In the genomic region with DNA sequence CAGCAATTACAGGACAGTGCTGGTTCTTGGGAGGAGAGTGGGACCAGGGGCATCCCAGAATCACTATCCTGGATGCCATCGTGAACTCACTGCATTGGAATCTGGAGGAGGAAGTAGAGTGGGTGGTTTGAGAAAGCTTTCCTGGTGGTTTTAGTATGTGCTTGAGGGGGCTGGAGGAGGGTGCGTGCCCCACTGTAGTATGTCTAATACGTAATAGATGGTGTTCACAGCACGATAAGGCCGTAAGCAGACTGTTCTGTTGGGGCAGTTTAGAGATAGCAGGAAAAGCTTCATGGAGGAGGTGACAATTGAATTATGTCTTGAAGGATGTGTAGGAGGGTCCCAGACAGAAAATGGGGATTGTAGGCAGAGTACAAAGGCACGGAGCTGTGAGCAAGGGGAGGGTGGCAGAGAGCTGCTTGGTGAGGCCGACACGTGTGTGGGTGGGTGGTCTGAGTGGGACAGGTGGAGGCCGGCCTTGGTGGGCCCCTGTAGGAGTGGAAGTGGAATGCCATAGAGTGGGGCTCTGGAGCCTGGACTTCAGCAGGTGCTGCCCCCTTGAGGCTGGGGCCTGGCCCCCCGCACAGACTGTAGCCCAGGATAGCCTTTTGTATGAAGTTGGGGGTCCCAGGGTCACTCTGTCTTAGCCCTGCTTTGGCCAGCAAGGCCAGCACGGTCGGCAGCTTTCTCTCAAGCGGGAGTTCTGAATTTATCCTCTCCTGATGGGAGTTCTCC, we compare ENCODE assay signal across 10 cellular contexts. TPM values are rescaled to one million over a fixed set of nuclear protein-coding genes. Genes with fewer than 3 reads are reported as not detected.
DNase-seq lines count a peak whose midpoint lies in the region; ATAC-seq and TF ChIP-seq lines count a peak whose summit lies in the region.
"Had no signal": no experiment of that assay in that cellular context is flagged by ENCODE, and none has a peak within 500 bp of the region (broad histone marks: within the 10 kb centered on the region; RNA-seq: fewer than 3 reads in every experiment).

No MANE protein-coding gene starts in this region.

- H3K9me3 Mint-ChIP-seq in activated naive CD4-positive, alpha-beta T cell treated with anti-CD3 and anti-CD28 coated beads, Interleukin-2, amount 50 U/mL, for 24 hours, result no peaks in the 10 kb centered on the region

- H3K36me3 ChIP-seq in SU-DHL-6 (ENCODE audit: low read length) (no peaks in the 10 kb centered on the region), heart right ventricle (peaks cover 0 to 72% (median 0%) of the 10 kb centered on the region in 9 donors), tibial nerve (peaks cover 0 to 59% (median 0%) of the 10 kb centered on the region in 3 donors)

- DNase-seq in activated naive CD4-positive, alpha-beta T cell treated with anti-CD3 and anti-CD28 coated beads, Interleukin-2, amount 50 U/mL, for 16 hours, result no peak
- no peak for DNase-seq in heart right ventricle
- no peak for DNase-seq in tibial nerve (ENCODE audit: low spot score in 2 of 2)
- no peak for DNase-seq in HPDE6-E6E7 (ENCODE audit: extremely low spot score)
- DNase-seq in NCI-H187 treated with DMSO at 0.1 percent for 48 hours (lab: John Stamatoyannopoulos, UW), result no peak

- H3K27ac Mint-ChIP-seq in activated naive CD4-positive, alpha-beta T cell treated with anti-CD3 and anti-CD28 coated beads, Interleukin-2, amount 50 U/mL, for 24 hours, result peak overlapping the region; percentile 93

- H3K4me1 Mint-ChIP-seq in activated naive CD4-positive, alpha-beta T cell treated with anti-CD3 and anti-CD28 coated beads, Interleukin-2, amount 50 U/mL, for 24 hours, result peaks cover 75% of the 10 kb centered on the region

- H3K27me3 Mint-ChIP-seq in activated naive CD4-positive, alpha-beta T cell treated with anti-CD3 and anti-CD28 coated beads, Interleukin-2, amount 50 U/mL, for 24 hours, result no peaks in the 10 kb centered on the region

- no peak overlapping the region for H3K4me2 ChIP-seq in SU-DHL-6 (ENCODE audit: low read depth, low read length, poor library complexity, severe bottlenecking)

- H3K4me3 Mint-ChIP-seq in activated naive CD4-positive, alpha-beta T cell treated with anti-CD3 and anti-CD28 coated beads, Interleukin-2, amount 50 U/mL, for 24 hours, result peak overlapping the region; percentile 74

- no peak overlapping the region for H3K4me3 ChIP-seq in SU-DHL-6 (ENCODE audit: insufficient read depth, low read length, poor library complexity, severe bottlenecking)
- no peak overlapping the region for H3K4me3 ChIP-seq in heart right ventricle
- no peak overlapping the region for H3K4me3 ChIP-seq in tibial nerve
- H3K4me3 ChIP-seq: suprapubic skin had no signal

- no peaks in the 10 kb centered on the region for H3K9me2 ChIP-seq in SU-DHL-6 (replicated peaks; ENCODE audit: insufficient read depth, low read length)

- H3K36me3 Mint-ChIP-seq in activated naive CD4-positive, alpha-beta T cell treated with anti-CD3 and anti-CD28 coated beads, Interleukin-2, amount 50 U/mL, for 24 hours, result peaks cover 15% of the 10 kb centered on the region

- peak in 5 of 8 donors; percentile 45 to 69 (median 52) for ATAC-seq in heart right ventricle
- no peak for ATAC-seq in GM21717 (IDR thresholded peaks at IDR 0.05; ENCODE audit: unreplicated experiment)

- H3K9me3 ChIP-seq in SU-DHL-6 (ENCODE audit: insufficient read depth, low read length) (no peaks in the 10 kb centered on the region), heart right ventricle (no peaks in the 10 kb centered on the region), tibial nerve (no peaks in the 10 kb centered on the region)
- H3K9me3 ChIP-seq: suprapubic skin had no signal

- no peaks in the 10 kb centered on the region for H4K20me1 ChIP-seq in SU-DHL-6 (ENCODE audit: low read depth, low read length)

- no peak overlapping the region for H3K9ac ChIP-seq in SU-DHL-6 (ENCODE audit: low read length)

- 88 to 91% methylated on average over 13 of the region's 13 CpGs for WGBS in heart right ventricle, 2 donors
- 68 to 69% methylated on average over 12 to 13 of the region's 13 CpGs for WGBS in tibial nerve, 2 donors

- H3K27me3 ChIP-seq in SU-DHL-6 (ENCODE audit: low read length) (no peaks in the 10 kb centered on the region), heart right ventricle (no peaks in the 10 kb centered on the region), tibial nerve (no peaks in the 10 kb centered on the region)
- H3K27me3 ChIP-seq: suprapubic skin had no signal

- no peaks in the 10 kb centered on the region for H3F3A ChIP-seq in SU-DHL-6 (ENCODE audit: insufficient read depth)

- H3K79me2 ChIP-seq in SU-DHL-6 (ENCODE audit: insufficient read depth, low read length), result no peaks in the 10 kb centered on the region

- H3K27ac ChIP-seq in SU-DHL-6 (ENCODE audit: low read depth, low read length) (no peak overlapping the region), heart right ventricle (peak overlapping the region in 1 of 10 donors; percentile 7), tibial nerve (peak overlapping the region in 2 of 4 donors; percentile 13 to 25)
- H3K27ac ChIP-seq: suprapubic skin had no signal

- peak; percentile 20 for TF ChIP-seq CTCF in SU-DHL-6 (IDR thresholded peaks at IDR 0.05; ENCODE audit: insufficient read depth, low read length, poor library complexity, severe bottlenecking)
- TF ChIP-seq CTCF in heart right ventricle (IDR thresholded peaks at IDR 0.05), result peak in 8 of 9 donors; percentile 21 to 54 (median 42)
- TF ChIP-seq CTCF in tibial nerve (IDR thresholded peaks at IDR 0.05), result peak in 3 of 5 experiments; percentile 8 to 19 (median 17)

- H2AFZ ChIP-seq in SU-DHL-6 (ENCODE audit: low read depth, low read length, severe bottlenecking), result no peak overlapping the region

- peaks cover 0 to 39% (median 0%) of the 10 kb centered on the region in 9 donors for H3K4me1 ChIP-seq in heart right ventricle
- peaks cover 0 to 39% (median 2%) of the 10 kb centered on the region in 4 donors for H3K4me1 ChIP-seq in tibial nerve
- H3K4me1 ChIP-seq: suprapubic skin had no signal

- TF ChIP-seq POLR2A in tibial nerve (IDR thresholded peaks at IDR 0.05), result no peak

- no peak for TF ChIP-seq EP300 in tibial nerve (IDR thresholded peaks at IDR 0.05)

- intact Hi-C loops in heart right ventricle (cut with DNase I), result loop anchor here in 3 of 10 donors (2.0 to 10.0 kb wide), 3 partner anchors 35 to 97 kb away; a partner anchor contains a TSS

RNA-seq across cellular contexts. Expression of a gene that starts 37.0 kb away (rescaled TPM):
- total RNA-seq in heart right ventricle, result 10 to 100 TPM in 5 of 10 donors, 1 to 10 TPM in 5; 6.1 to 16.2 (median 10.0) TPM
- 1 to 10 TPM; 2.9 to 6.2 TPM for polyA plus RNA-seq in heart right ventricle
- total RNA-seq in tibial nerve, result 10 to 100 TPM; 31.6 to 53.7 (median 33.5) TPM

RNA-seq across cellular contexts. Expression of a gene that starts 59.8 kb away (rescaled TPM):
- 1 to 10 TPM; 1.1 to 3.8 (median 1.8) TPM for total RNA-seq in heart right ventricle
- polyA plus RNA-seq in heart right ventricle, result 10 to 100 TPM in 1 of 2 donors, 1 to 10 TPM in 1; 5.5 to 13.3 TPM
- total RNA-seq in tibial nerve, result 1 to 10 TPM; 6.7 to 9.0 (median 7.6) TPM
- total RNA-seq: mononuclear cell had no signal
